Comparison of ENCODE assay signal across 8 cellular contexts in the genomic region with DNA sequence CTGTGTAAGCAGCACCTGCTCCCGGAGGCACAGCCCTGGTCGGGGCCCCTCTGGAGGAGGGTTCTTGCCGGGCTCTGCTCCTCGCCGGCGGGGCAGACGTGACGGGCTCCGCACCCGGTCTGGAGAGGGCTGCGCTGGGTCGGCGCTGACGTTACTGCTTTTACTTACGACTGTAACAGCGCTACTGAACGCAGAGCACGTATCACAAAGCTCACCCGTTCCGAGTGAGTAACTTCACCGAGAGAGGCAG. TPM values are rescaled to one million over a fixed set of nuclear protein-coding genes. Genes with fewer than 3 reads are reported as not detected.
DNase-seq lines count a peak whose midpoint lies in the region; ATAC-seq and TF ChIP-seq lines count a peak whose summit lies in the region.

No MANE protein-coding gene starts in this region.

- H3K4me1 Mint-ChIP-seq in endothelial cell (ENCODE audit: unreplicated experiment) (peaks cover 16% of the 10 kb centered on the region), nephron progenitor cell (peaks cover 55% of the 10 kb centered on the region)

- H3K27me3 ChIP-seq in BE2C (no peaks in the 10 kb centered on the region), HUES6 (ENCODE audit: control insufficient read depth, insufficient read depth, low read length) (peaks cover 33% of the 10 kb centered on the region)

- H3K36me3 Mint-ChIP-seq in endothelial cell (ENCODE audit: low read depth, unreplicated experiment) (peaks cover 19% of the 10 kb centered on the region), nephron progenitor cell (ENCODE audit: low read depth) (peaks cover 4% of the 10 kb centered on the region)

- ATAC-seq in GM19372 (IDR thresholded peaks at IDR 0.05; ENCODE audit: low read depth, unreplicated experiment), result peak; percentile 3

- no peaks in the 10 kb centered on the region for H3K9me3 Mint-ChIP-seq in endothelial cell (ENCODE audit: unreplicated experiment)
- no peaks in the 10 kb centered on the region for H3K9me3 Mint-ChIP-seq in nephron progenitor cell

- H3K27ac Mint-ChIP-seq in endothelial cell (ENCODE audit: unreplicated experiment) (peak overlapping the region; percentile 91), nephron progenitor cell (peak overlapping the region; percentile 98)

- H3K4me1 ChIP-seq in BE2C (peaks cover 7% of the 10 kb centered on the region), HUES6 (ENCODE audit: control insufficient read depth, insufficient read depth, low read length) (peaks cover 19% of the 10 kb centered on the region)

- H3K36me3 ChIP-seq in BE2C (no peaks in the 10 kb centered on the region), HUES6 (ENCODE audit: control insufficient read depth, insufficient read depth, low read length) (no peaks in the 10 kb centered on the region)

- H3K27me3 Mint-ChIP-seq in endothelial cell (ENCODE audit: unreplicated experiment), result peaks cover 19% of the 10 kb centered on the region
- peaks cover 7% of the 10 kb centered on the region for H3K27me3 Mint-ChIP-seq in nephron progenitor cell (ENCODE audit: low read depth, poor library complexity)

- peak overlapping the region; percentile 99; the same call in 1 of the 2 replicates for H3K27ac ChIP-seq in HUES6 (ENCODE audit: low read depth, low read length)

- H3K9me3 ChIP-seq in BE2C (no peaks in the 10 kb centered on the region), HUES6 (ENCODE audit: control insufficient read depth, insufficient read depth, low read depth, low read length) (no peaks in the 10 kb centered on the region)

- H3K9ac ChIP-seq in HUES6 (ENCODE audit: low read length), result peak overlapping the region; percentile 97

- H3K4me3 ChIP-seq in BE2C (ENCODE audit: low read depth, low read length) (peak overlapping the region; percentile 89), HUES6 (ENCODE audit: low read depth, low read length) (peak overlapping the region; percentile 98)

- H3K4me3 Mint-ChIP-seq in endothelial cell (ENCODE audit: unreplicated experiment) (peak overlapping the region; percentile 96), nephron progenitor cell (peak overlapping the region; percentile 95)

- DNase-seq in BE2C (peak; percentile 62), endothelial cell (ENCODE audit: low spot score) (peak; percentile 41), nephron progenitor cell (peak; percentile 56), KG1 (lab: John Stamatoyannopoulos, UW) (no peak)
- DNase-seq in activated CD4-positive, alpha-beta T cell treated with anti-CD3 and anti-CD28 coated beads, Interleukin-2, amount 50 U/mL, for 48 hours, result peak; percentile 60 to 69
- DNase-seq in central memory CD4-positive, alpha-beta T cell, result no peak

- TF ChIP-seq CTCF in BE2C (IDR thresholded peaks at IDR 0.05; ENCODE audit: low read depth, low read length) (no peak), endothelial cell (IDR thresholded peaks at IDR 0.05; ENCODE audit: unreplicated experiment) (no peak), nephron progenitor cell (IDR thresholded peaks at IDR 0.05) (no peak)

RNA-seq across cellular contexts. Expression of a gene that starts 1.3 kb away (rescaled TPM):
- 21.3 TPM for polyA plus RNA-seq in BE2C (2012; ENCODE audit: insufficient read depth, insufficient read length, low read depth)
- total RNA-seq in endothelial cell (ENCODE audit: unreplicated experiment), result 18.5 TPM

RNA-seq across cellular contexts. Expression of a gene that starts 18.8 kb away (rescaled TPM):
- 116 TPM for polyA plus RNA-seq in BE2C (2012; ENCODE audit: insufficient read depth, insufficient read length, low read depth)
- total RNA-seq in endothelial cell (ENCODE audit: unreplicated experiment), result 38.4 TPM

RNA-seq across cellular contexts. Expression of a gene that starts 21.8 kb away (rescaled TPM):
- 13.5 TPM for polyA plus RNA-seq in BE2C (2012; ENCODE audit: insufficient read depth, insufficient read length, low read depth)
- 0.69 TPM for total RNA-seq in endothelial cell (ENCODE audit: unreplicated experiment)

RNA-seq across cellular contexts. Expression of a gene that starts 28.4 kb away (rescaled TPM):
- polyA plus RNA-seq in BE2C (2012; ENCODE audit: insufficient read depth, insufficient read length, low read depth), result 0.91 TPM
- total RNA-seq in endothelial cell (ENCODE audit: unreplicated experiment), result not detected

RNA-seq across cellular contexts. Expression of a gene that starts 42.2 kb away (rescaled TPM):
- polyA plus RNA-seq in BE2C (2012; ENCODE audit: insufficient read depth, insufficient read length, low read depth), result 1.3 TPM
- total RNA-seq in endothelial cell (ENCODE audit: unreplicated experiment), result 0.44 TPM

Comparison
In these comparisons a context has a peak if more than half of its experiments do, and no peak if none do; other contexts are left out.
1. DNase-seq: peak in BE2C (single experiment), activated CD4-positive, alpha-beta T cell treated with anti-CD3 and anti-CD28 coated beads, Interleukin-2, amount 50 U/mL, for 48 hours (2 of 2), endothelial cell (single experiment) and nephron progenitor cell (single experiment); none in KG1 (single experiment) and central memory CD4-positive, alpha-beta T cell (single experiment).